In the genomic region with DNA sequence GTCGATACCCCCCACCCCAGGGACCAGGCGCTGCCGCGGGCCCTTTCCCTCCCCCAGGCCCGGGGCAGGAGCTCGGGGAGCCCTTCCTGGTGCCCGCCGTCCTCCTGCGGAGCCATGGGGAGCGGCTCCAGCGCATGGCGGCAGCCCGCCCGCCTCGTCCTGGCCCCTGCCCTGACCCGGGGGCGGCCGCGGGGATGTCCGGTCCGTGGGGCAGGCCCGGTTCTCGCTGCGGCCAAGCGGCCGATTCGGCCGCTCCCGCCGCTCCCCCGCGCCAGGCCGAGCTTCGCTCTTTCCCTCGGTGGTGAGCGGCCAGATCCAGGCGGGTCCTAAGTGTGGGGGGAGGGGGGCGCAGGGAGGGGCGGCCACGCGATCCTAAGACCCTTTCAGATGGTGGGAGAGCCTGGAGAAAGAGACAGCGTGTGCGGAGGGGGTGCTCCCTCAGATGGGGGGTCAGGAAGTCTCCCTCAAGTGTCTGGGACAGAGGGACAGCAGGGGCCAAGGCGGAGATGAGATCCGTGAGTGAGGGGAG, we compare ENCODE assay signal across 9 cellular contexts. TPM values are rescaled to one million over a fixed set of nuclear protein-coding genes. Genes with fewer than 3 reads are reported as not detected.
DNase-seq lines count a peak whose midpoint lies in the region; ATAC-seq and TF ChIP-seq lines count a peak whose summit lies in the region.
"Had no signal": no experiment of that assay in that cellular context is flagged by ENCODE, and none has a peak within 500 bp of the region (broad histone marks: within the 10 kb centered on the region; RNA-seq: fewer than 3 reads in every experiment).

No MANE protein-coding gene starts in this region.

- in situ Hi-C loops in Panc1 (cut with HindIII; ENCODE audit: low pct_unique_long_range_greater_than_20kb, low sequenced_read_pairs) = no loop called here

- intact Hi-C loops in Panc1 (cut with micrococcal nuclease; ENCODE audit: unreplicated experiment) = no loop called here
- intact Hi-C loops in activated T-helper 2 cell treated with anti-CD3 and anti-CD28 coated beads, Interferon-gamma antibody, Interleukin-2, Interleukin-4, amounts not matched to agents 10 μg/mL and 5 μg/mL and 100 μg/mL, durations not matched to agents 14 hours and 24 hours and 36 hours (cut with micrococcal nuclease) = no loop called here

- DNase-seq in COLO668 (lab: John Stamatoyannopoulos, UW; ENCODE audit: unreplicated experiment) (peak; percentile 28), Panc1 (ENCODE audit: low read depth, low spot score) (no peak), dedifferentiated amniotic fluid mesenchymal stem cell (ENCODE audit: extremely low spot score) (no peak), epidermal melanocyte (ENCODE audit: insufficient read length, low spot score) (no peak)
- DNase-seq in activated T-helper 2 cell treated with anti-CD3 and anti-CD28 coated beads, Interferon-gamma antibody, Interleukin-2, Interleukin-4, amounts not matched to agents 10 μg/mL and 5 μg/mL and 100 μg/mL, durations not matched to agents 14 hours and 24 hours and 36 hours (ENCODE audit: low spot score) = no peak

- no peaks in the 10 kb centered on the region for H3K9me3 ChIP-seq in Panc1 (ENCODE audit: control insufficient read depth, insufficient read depth, low read depth, low read length)
- no peaks in the 10 kb centered on the region for H3K9me3 ChIP-seq in esophagus (ENCODE audit: control insufficient read depth in 2 of 2, insufficient read depth in 1 of 2, low read depth in 1 of 2, low read length in 1 of 2)
- H3K9me3 ChIP-seq in neural cell (ENCODE audit: low read length) = no peaks in the 10 kb centered on the region

- TF ChIP-seq CTCF in Panc1 (IDR thresholded peaks at IDR 0.05) = no peak
- no peak for TF ChIP-seq CTCF in neural cell (IDR thresholded peaks at IDR 0.05; ENCODE audit: poor library complexity, severe bottlenecking)

- peaks cover 10% of the 10 kb centered on the region for H3K9me3 Mint-ChIP-seq in activated T-helper 2 cell treated with anti-CD3 and anti-CD28 coated beads, Interferon-gamma antibody, Interleukin-2, Interleukin-4, amounts not matched to agents 10 μg/mL and 5 μg/mL and 100 μg/mL, durations not matched to agents 14 hours and 24 hours and 36 hours

- 2 to 3% methylated on average over 40 to 45 of the region's 45 CpGs for WGBS in esophagus, 2 donors

- POLR2A ChIA-PET in Panc1 (lab: Charles Lee) = no interaction called here

- no peak overlapping the region for H3K27ac Mint-ChIP-seq in activated T-helper 2 cell treated with anti-CD3 and anti-CD28 coated beads, Interferon-gamma antibody, Interleukin-2, Interleukin-4, amounts not matched to agents 10 μg/mL and 5 μg/mL and 100 μg/mL, durations not matched to agents 14 hours and 24 hours and 36 hours

- peak overlapping the region; percentile 62 for H3K9ac ChIP-seq in neural cell (ENCODE audit: low read length)

- peak overlapping the region; percentile 68 for H3K4me2 ChIP-seq in neural cell (ENCODE audit: low read length)

- H3K36me3 ChIP-seq in Panc1 (ENCODE audit: control insufficient read depth, insufficient read depth, low read length) = no peaks in the 10 kb centered on the region
- no peaks in the 10 kb centered on the region for H3K36me3 ChIP-seq in esophagus (ENCODE audit: control insufficient read depth in 2 of 2, insufficient read depth in 2 of 2, low read length in 1 of 2)
- H3K36me3 ChIP-seq in neural cell (ENCODE audit: insufficient read depth, low read length) = no peaks in the 10 kb centered on the region

- H3K27ac ChIP-seq in Panc1 (ENCODE audit: low read length) = peak overlapping the region; percentile 48
- H3K27ac ChIP-seq in esophagus (ENCODE audit: low read depth in 2 of 2, low read length in 1 of 2) = peak overlapping the region; percentile 36 to 60
- H3K27ac ChIP-seq in neural cell (ENCODE audit: low read length) = no peak overlapping the region

- H3K36me3 Mint-ChIP-seq in activated T-helper 2 cell treated with anti-CD3 and anti-CD28 coated beads, Interferon-gamma antibody, Interleukin-2, Interleukin-4, amounts not matched to agents 10 μg/mL and 5 μg/mL and 100 μg/mL, durations not matched to agents 14 hours and 24 hours and 36 hours (ENCODE audit: low read depth) = peaks cover 33% of the 10 kb centered on the region

- no peaks in the 10 kb centered on the region for H3K27me3 ChIP-seq in Panc1 (ENCODE audit: control insufficient read depth, insufficient read depth, low read length)
- H3K27me3 ChIP-seq in esophagus (ENCODE audit: control insufficient read depth in 1 of 2, insufficient read depth in 2 of 2, low read length in 2 of 2) = no peaks in the 10 kb centered on the region
- H3K27me3 ChIP-seq in neural cell (ENCODE audit: insufficient read depth, low read depth, low read length) = peaks cover 25% of the 10 kb centered on the region

- peaks cover 14% of the 10 kb centered on the region for H3K27me3 Mint-ChIP-seq in activated T-helper 2 cell treated with anti-CD3 and anti-CD28 coated beads, Interferon-gamma antibody, Interleukin-2, Interleukin-4, amounts not matched to agents 10 μg/mL and 5 μg/mL and 100 μg/mL, durations not matched to agents 14 hours and 24 hours and 36 hours (ENCODE audit: low read depth)

- no peaks in the 10 kb centered on the region for H3K79me2 ChIP-seq in neural cell (replicated peaks; ENCODE audit: insufficient read depth, low read length)

- H2AFZ ChIP-seq in neural cell (ENCODE audit: low read depth, low read length) = peak overlapping the region; percentile 56

- no TSS peak for BruUV-seq in Panc1 (replicated peaks; lab: Mats Ljungman, UMichigan)

- no peaks in the 10 kb centered on the region for H3F3A ChIP-seq in neural cell (ENCODE audit: insufficient read depth, low read length, poor library complexity, severe bottlenecking)

- H3K4me1 ChIP-seq in Panc1 (ENCODE audit: control insufficient read depth, insufficient read depth, low read length) (no peaks in the 10 kb centered on the region), esophagus (ENCODE audit: control insufficient read depth in 2 of 2, insufficient read depth in 2 of 2, low read length in 1 of 2) (peaks cover 7 to 8% of the 10 kb centered on the region in 2 donors)

- no peak for TF ChIP-seq EP300 in neural cell (conservative IDR thresholded peaks at IDR 0.05; ENCODE audit: poor library complexity, severe bottlenecking)

- no peaks in the 10 kb centered on the region for H3K9me2 ChIP-seq in neural cell (ENCODE audit: insufficient read depth, low read length)

- no peak overlapping the region for H3K4me3 Mint-ChIP-seq in activated T-helper 2 cell treated with anti-CD3 and anti-CD28 coated beads, Interferon-gamma antibody, Interleukin-2, Interleukin-4, amounts not matched to agents 10 μg/mL and 5 μg/mL and 100 μg/mL, durations not matched to agents 14 hours and 24 hours and 36 hours (ENCODE audit: low read depth)

- CTCF ChIA-PET in Panc1 (lab: Charles Lee) = interaction anchor here (0.5 kb wide), 1 partner anchor 265 kb away, joined by 4 read pairs; no protein-coding TSS in a partner anchor

- ATAC-seq in Panc1 = peak; percentile 40
- no peak for ATAC-seq in HG02840 (IDR thresholded peaks at IDR 0.05; ENCODE audit: low FRiP score, unreplicated experiment)

- TF ChIP-seq RAD21 in neural cell (conservative IDR thresholded peaks at IDR 0.05) = no peak

- no peaks in the 10 kb centered on the region for H4K20me1 ChIP-seq in neural cell (ENCODE audit: insufficient read depth)

- H3K4me1 Mint-ChIP-seq in activated T-helper 2 cell treated with anti-CD3 and anti-CD28 coated beads, Interferon-gamma antibody, Interleukin-2, Interleukin-4, amounts not matched to agents 10 μg/mL and 5 μg/mL and 100 μg/mL, durations not matched to agents 14 hours and 24 hours and 36 hours (ENCODE audit: low read depth) = peaks cover 19% of the 10 kb centered on the region

- H3K4me3 ChIP-seq in Panc1 (ENCODE audit: low read depth in 2 of 2, low read length in 2 of 2) (peak overlapping the region; percentile 52 to 67), esophagus (ENCODE audit: low read depth in 1 of 2, low read length in 2 of 2) (peak overlapping the region; percentile 81 to 86), neural cell (ENCODE audit: low read length) (peak overlapping the region; percentile 81)

TF ChIP-seq in neural cell, 6 proteins besides CTCF, POLR2A, EP300 and RAD21 (continues in another document):
- no peak for TF ChIP-seq MXI1 (conservative IDR thresholded peaks at IDR 0.05; ENCODE audit: poor library complexity, severe bottlenecking)

RNA-seq across cellular contexts. Expression of a gene that starts 1.3 kb away (rescaled TPM):
- 3.4 TPM for total RNA-seq in Panc1 (2021; ENCODE audit: unreplicated experiment)
- 9.3 TPM for polyA plus RNA-seq in Panc1 (2012; ENCODE audit: insufficient read length)
- polyA plus RNA-seq in esophagus (10 to 100 TPM; 13.2 to 32.5 TPM), neural cell (18.6 and 21.7 TPM in 2 replicates)
- polyA minus RNA-seq in neural cell = 6.0 and 11.4 TPM in 2 replicates
- 1.5 and 2.6 TPM in 2 replicates for total RNA-seq in activated T-helper 2 cell treated with anti-CD3 and anti-CD28 coated beads, Interferon-gamma antibody, Interleukin-2, Interleukin-4, amounts not matched to agents 10 μg/mL and 5 μg/mL and 100 μg/mL, durations not matched to agents 14 hours and 24 hours and 36 hours
- total RNA-seq: HT1080 had no signal

RNA-seq across cellular contexts. Expression of a gene that starts 12.2 kb away (rescaled TPM):
- 250 TPM for total RNA-seq in Panc1 (2021; ENCODE audit: unreplicated experiment)
- polyA plus RNA-seq in Panc1 (2012; ENCODE audit: insufficient read length) = 218 TPM
- polyA plus RNA-seq in esophagus (10 to 100 TPM; 52.4 to 66.1 TPM), neural cell (103 and 116 TPM in 2 replicates)
- 22.1 and 22.2 TPM in 2 replicates for polyA minus RNA-seq in neural cell
- total RNA-seq in activated T-helper 2 cell treated with anti-CD3 and anti-CD28 coated beads, Interferon-gamma antibody, Interleukin-2, Interleukin-4, amounts not matched to agents 10 μg/mL and 5 μg/mL and 100 μg/mL, durations not matched to agents 14 hours and 24 hours and 36 hours = 69.5 and 78.9 TPM in 2 replicates

RNA-seq across cellular contexts. Expression of a gene that starts 20.3 kb away (rescaled TPM):
- 127 TPM for total RNA-seq in Panc1 (2021; ENCODE audit: unreplicated experiment)
- polyA plus RNA-seq in Panc1 (2012; ENCODE audit: insufficient read length) = 91.4 TPM
- 100 to 1,000 TPM; 107 to 185 TPM for polyA plus RNA-seq in esophagus
- polyA plus RNA-seq in neural cell = 261 and 340 TPM in 2 replicates
- 83.8 and 95.0 TPM in 2 replicates for polyA minus RNA-seq in neural cell
- 233 and 240 TPM in 2 replicates for total RNA-seq in activated T-helper 2 cell treated with anti-CD3 and anti-CD28 coated beads, Interferon-gamma antibody, Interleukin-2, Interleukin-4, amounts not matched to agents 10 μg/mL and 5 μg/mL and 100 μg/mL, durations not matched to agents 14 hours and 24 hours and 36 hours
